Comparison of ENCODE assay signal across 8 cellular contexts in genomic region chr2:181573140-181573736, GRCh38.
DNase-seq lines count a peak whose midpoint lies in the region; ATAC-seq and TF ChIP-seq lines count a peak whose summit lies in the region.

No MANE protein-coding gene starts in this region.

- H3K4me1 Mint-ChIP-seq in neural crest cell, result peaks cover 32% of the 10 kb centered on the region
- no peaks in the 10 kb centered on the region for H3K4me1 Mint-ChIP-seq in activated CD4-positive, alpha-beta T cell treated with anti-CD3 and anti-CD28 coated beads for 36 hours

- H3K27ac ChIP-seq in brain microvascular endothelial cell, result no peak overlapping the region

- POLR2A ChIA-PET in activated CD4-positive, alpha-beta T cell treated with anti-CD3 and anti-CD28 coated beads for 36 hours (lab: Charles Lee), result no interaction called here

- no peak overlapping the region for H3K27ac Mint-ChIP-seq in neural crest cell (ENCODE audit: unreplicated experiment)
- no peak overlapping the region for H3K27ac Mint-ChIP-seq in activated CD4-positive, alpha-beta T cell treated with anti-CD3 and anti-CD28 coated beads for 36 hours

- no peaks in the 10 kb centered on the region for H3K36me3 ChIP-seq in brain microvascular endothelial cell (replicated peaks)

- no peak overlapping the region for H3K4me3 ChIP-seq in brain microvascular endothelial cell (ENCODE audit: low read depth, low read length)

- in situ Hi-C loops in brain microvascular endothelial cell (cut with HindIII; ENCODE audit: low pct_ligation_motif_present, low sequenced_read_pairs), result no loop called here

- ATAC-seq in HG02973 (IDR thresholded peaks at IDR 0.05; ENCODE audit: unreplicated experiment), result no peak
- no peak for ATAC-seq in activated CD4-positive, alpha-beta T cell treated with anti-CD3 and anti-CD28 coated beads for 36 hours

- intact Hi-C loops in activated CD4-positive, alpha-beta T cell treated with anti-CD3 and anti-CD28 coated beads for 36 hours (cut with DNase I, micrococcal nuclease), result loop anchor here (1.0 to 5.0 kb wide), 2 partner anchors 139 to 142 kb away; no protein-coding TSS in a partner anchor

- no peaks in the 10 kb centered on the region for H3K9me3 Mint-ChIP-seq in neural crest cell
- no peaks in the 10 kb centered on the region for H3K9me3 Mint-ChIP-seq in activated CD4-positive, alpha-beta T cell treated with anti-CD3 and anti-CD28 coated beads for 36 hours (ENCODE audit: low read depth)

- CTCF ChIA-PET in activated CD4-positive, alpha-beta T cell treated with anti-CD3 and anti-CD28 coated beads for 36 hours (lab: Charles Lee), result interaction anchor here (0.7 to 4.1 kb wide), 7 partner anchors 11 to 265 kb away, joined by 3 to 37 read pairs (median 3); no protein-coding TSS in a partner anchor

- TF ChIP-seq CTCF in GM12872 (IDR thresholded peaks at IDR 0.05; ENCODE audit: insufficient read depth, low read depth, low read length), result peak; percentile 49
- TF ChIP-seq CTCF in brain microvascular endothelial cell (IDR thresholded peaks at IDR 0.05; ENCODE audit: low read depth, low read length, missing control alignments), result peak; percentile 57
- peak; percentile 73 for TF ChIP-seq CTCF in neural crest cell (conservative IDR thresholded peaks at IDR 0.05)

- H3K36me3 Mint-ChIP-seq in neural crest cell (ENCODE audit: low read depth), result no peaks in the 10 kb centered on the region
- H3K36me3 Mint-ChIP-seq in activated CD4-positive, alpha-beta T cell treated with anti-CD3 and anti-CD28 coated beads for 36 hours (ENCODE audit: low read depth), result no peaks in the 10 kb centered on the region

- H3K27me3 ChIP-seq in brain microvascular endothelial cell (replicated peaks), result no peaks in the 10 kb centered on the region

- H3K4me3 Mint-ChIP-seq in neural crest cell, result no peak overlapping the region
- no peak overlapping the region for H3K4me3 Mint-ChIP-seq in activated CD4-positive, alpha-beta T cell treated with anti-CD3 and anti-CD28 coated beads for 36 hours

- no peaks in the 10 kb centered on the region for H3K27me3 Mint-ChIP-seq in neural crest cell (ENCODE audit: low read depth)
- H3K27me3 Mint-ChIP-seq in activated CD4-positive, alpha-beta T cell treated with anti-CD3 and anti-CD28 coated beads for 36 hours, result no peaks in the 10 kb centered on the region

- DNase-seq in NCI-H1436 (lab: John Stamatoyannopoulos, UW) (peak; percentile 27), brain microvascular endothelial cell (peak; percentile 28), neural crest cell (ENCODE audit: low read depth, low spot score) (no peak)
- no peak for DNase-seq in activated CD8-positive, alpha-beta memory T cell treated with anti-CD3 and anti-CD28 coated beads, Interleukin-2, amount 50 U/mL, for 4 hours
- DNase-seq in activated CD4-positive, alpha-beta T cell treated with anti-CD3 and anti-CD28 coated beads for 36 hours, result no peak
- DNase-seq in activated naive CD4-positive, alpha-beta T cell (lab: John Stamatoyannopoulos, UW), result no peak

Comparison
In these comparisons a context has a peak if more than half of its experiments do, and no peak if none do; other contexts are left out.
1. DNase-seq: peak in NCI-H1436 (single experiment) and brain microvascular endothelial cell (single experiment); none in neural crest cell (single experiment), activated CD8-positive, alpha-beta memory T cell treated with anti-CD3 and anti-CD28 coated beads, Interleukin-2, amount 50 U/mL, for 4 hours (single experiment), activated CD4-positive, alpha-beta T cell treated with anti-CD3 and anti-CD28 coated beads for 36 hours (single experiment) and activated naive CD4-positive, alpha-beta T cell (0 of 4).
2. Peak in every context shown above with its lines, with median percentiles within 50 percentile points of each other: CTCF ChIP-seq.